ENCODE assay signal across 1 cellular context in the genomic region with DNA sequence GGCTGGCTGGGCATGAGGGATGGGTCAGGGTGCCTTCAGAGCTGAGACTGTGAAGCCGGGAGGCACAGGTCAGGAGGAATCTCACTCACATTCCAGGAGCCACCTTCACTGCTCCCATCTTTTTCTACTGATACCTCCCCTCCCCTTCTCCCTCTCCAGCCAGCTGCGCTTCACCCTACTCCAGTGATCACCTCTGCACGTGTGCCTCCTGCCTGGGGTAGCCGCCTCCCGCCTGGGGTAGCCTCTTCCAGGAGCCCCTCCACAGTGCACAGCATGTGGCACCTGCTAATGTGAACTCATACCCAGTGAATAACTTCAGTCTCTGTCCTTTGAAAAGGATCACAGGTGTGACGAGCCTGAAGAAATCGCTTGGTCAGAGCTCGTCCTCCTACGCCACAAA.
TF ChIP-seq lines count a peak whose summit lies in the region.

No MANE protein-coding gene starts in this region.

TF ChIP-seq in H1, 55 proteins besides CTCF, POLR2A, EP300 and RAD21 (continued from another document):
- TF ChIP-seq, protein P1, sequence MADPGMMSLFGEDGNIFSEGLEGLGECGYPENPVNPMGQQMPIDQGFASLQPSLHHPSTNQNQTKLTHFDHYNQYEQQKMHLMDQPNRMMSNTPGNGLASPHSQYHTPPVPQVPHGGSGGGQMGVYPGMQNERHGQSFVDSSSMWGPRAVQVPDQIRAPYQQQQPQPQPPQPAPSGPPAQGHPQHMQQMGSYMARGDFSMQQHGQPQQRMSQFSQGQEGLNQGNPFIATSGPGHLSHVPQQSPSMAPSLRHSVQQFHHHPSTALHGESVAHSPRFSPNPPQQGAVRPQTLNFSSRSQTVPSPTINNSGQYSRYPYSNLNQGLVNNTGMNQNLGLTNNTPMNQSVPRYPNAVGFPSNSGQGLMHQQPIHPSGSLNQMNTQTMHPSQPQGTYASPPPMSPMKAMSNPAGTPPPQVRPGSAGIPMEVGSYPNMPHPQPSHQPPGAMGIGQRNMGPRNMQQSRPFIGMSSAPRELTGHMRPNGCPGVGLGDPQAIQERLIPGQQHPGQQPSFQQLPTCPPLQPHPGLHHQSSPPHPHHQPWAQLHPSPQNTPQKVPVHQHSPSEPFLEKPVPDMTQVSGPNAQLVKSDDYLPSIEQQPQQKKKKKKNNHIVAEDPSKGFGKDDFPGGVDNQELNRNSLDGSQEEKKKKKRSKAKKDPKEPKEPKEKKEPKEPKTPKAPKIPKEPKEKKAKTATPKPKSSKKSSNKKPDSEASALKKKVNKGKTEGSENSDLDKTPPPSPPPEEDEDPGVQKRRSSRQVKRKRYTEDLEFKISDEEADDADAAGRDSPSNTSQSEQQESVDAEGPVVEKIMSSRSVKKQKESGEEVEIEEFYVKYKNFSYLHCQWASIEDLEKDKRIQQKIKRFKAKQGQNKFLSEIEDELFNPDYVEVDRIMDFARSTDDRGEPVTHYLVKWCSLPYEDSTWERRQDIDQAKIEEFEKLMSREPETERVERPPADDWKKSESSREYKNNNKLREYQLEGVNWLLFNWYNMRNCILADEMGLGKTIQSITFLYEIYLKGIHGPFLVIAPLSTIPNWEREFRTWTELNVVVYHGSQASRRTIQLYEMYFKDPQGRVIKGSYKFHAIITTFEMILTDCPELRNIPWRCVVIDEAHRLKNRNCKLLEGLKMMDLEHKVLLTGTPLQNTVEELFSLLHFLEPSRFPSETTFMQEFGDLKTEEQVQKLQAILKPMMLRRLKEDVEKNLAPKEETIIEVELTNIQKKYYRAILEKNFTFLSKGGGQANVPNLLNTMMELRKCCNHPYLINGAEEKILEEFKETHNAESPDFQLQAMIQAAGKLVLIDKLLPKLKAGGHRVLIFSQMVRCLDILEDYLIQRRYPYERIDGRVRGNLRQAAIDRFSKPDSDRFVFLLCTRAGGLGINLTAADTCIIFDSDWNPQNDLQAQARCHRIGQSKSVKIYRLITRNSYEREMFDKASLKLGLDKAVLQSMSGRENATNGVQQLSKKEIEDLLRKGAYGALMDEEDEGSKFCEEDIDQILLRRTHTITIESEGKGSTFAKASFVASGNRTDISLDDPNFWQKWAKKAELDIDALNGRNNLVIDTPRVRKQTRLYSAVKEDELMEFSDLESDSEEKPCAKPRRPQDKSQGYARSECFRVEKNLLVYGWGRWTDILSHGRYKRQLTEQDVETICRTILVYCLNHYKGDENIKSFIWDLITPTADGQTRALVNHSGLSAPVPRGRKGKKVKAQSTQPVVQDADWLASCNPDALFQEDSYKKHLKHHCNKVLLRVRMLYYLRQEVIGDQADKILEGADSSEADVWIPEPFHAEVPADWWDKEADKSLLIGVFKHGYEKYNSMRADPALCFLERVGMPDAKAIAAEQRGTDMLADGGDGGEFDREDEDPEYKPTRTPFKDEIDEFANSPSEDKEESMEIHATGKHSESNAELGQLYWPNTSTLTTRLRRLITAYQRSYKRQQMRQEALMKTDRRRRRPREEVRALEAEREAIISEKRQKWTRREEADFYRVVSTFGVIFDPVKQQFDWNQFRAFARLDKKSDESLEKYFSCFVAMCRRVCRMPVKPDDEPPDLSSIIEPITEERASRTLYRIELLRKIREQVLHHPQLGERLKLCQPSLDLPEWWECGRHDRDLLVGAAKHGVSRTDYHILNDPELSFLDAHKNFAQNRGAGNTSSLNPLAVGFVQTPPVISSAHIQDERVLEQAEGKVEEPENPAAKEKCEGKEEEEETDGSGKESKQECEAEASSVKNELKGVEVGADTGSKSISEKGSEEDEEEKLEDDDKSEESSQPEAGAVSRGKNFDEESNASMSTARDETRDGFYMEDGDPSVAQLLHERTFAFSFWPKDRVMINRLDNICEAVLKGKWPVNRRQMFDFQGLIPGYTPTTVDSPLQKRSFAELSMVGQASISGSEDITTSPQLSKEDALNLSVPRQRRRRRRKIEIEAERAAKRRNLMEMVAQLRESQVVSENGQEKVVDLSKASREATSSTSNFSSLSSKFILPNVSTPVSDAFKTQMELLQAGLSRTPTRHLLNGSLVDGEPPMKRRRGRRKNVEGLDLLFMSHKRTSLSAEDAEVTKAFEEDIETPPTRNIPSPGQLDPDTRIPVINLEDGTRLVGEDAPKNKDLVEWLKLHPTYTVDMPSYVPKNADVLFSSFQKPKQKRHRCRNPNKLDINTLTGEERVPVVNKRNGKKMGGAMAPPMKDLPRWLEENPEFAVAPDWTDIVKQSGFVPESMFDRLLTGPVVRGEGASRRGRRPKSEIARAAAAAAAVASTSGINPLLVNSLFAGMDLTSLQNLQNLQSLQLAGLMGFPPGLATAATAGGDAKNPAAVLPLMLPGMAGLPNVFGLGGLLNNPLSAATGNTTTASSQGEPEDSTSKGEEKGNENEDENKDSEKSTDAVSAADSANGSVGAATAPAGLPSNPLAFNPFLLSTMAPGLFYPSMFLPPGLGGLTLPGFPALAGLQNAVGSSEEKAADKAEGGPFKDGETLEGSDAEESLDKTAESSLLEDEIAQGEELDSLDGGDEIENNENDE (IDR thresholded peaks at IDR 0.05; ENCODE audit: insufficient replicate concordance, low read length) = no peak
- TF ChIP-seq TEAD4 (IDR thresholded peaks at IDR 0.05; ENCODE audit: low read depth, low read length) (peak; percentile 93), RBBP5 (IDR thresholded peaks at IDR 0.05; ENCODE audit: borderline replicate concordance, low read depth, low read length) (no peak), SRF (IDR thresholded peaks at IDR 0.05; ENCODE audit: low read depth, low read length) (no peak), EZH2 (IDR thresholded peaks at IDR 0.05; ENCODE audit: low read depth, low read length, severe bottlenecking) (no peak), POLR2AphosphoS5 (IDR thresholded peaks at IDR 0.05; ENCODE audit: low read depth, low read length) (no peak), MAFK (IDR thresholded peaks at IDR 0.05; ENCODE audit: low read depth, low read length) (peak; percentile 38; the same call in 1 of the 2 replicates), E2F6 (IDR thresholded peaks at IDR 0.05) (peak; percentile 14; the same call in 1 of the 2 replicates), MAX (IDR thresholded peaks at IDR 0.05) (peak; percentile 67), BACH1 (IDR thresholded peaks at IDR 0.05; ENCODE audit: low read length) (0 out of 2 replicates have a peak, but pooled peaks have one; percentile 23), TAF1 (IDR thresholded peaks at IDR 0.05; ENCODE audit: low read depth, low read length) (0 out of 2 replicates have a peak, but pooled peaks have one; percentile 42), SUZ12 (IDR thresholded peaks at IDR 0.05; ENCODE audit: low read length) (no peak), RXRA (IDR thresholded peaks at IDR 0.05; ENCODE audit: insufficient read depth, low read depth, low read length) (no peak), BRCA1 (IDR thresholded peaks at IDR 0.05; ENCODE audit: low read depth, low read length) (no peak), YY1 (IDR thresholded peaks at IDR 0.05; ENCODE audit: low read depth, low read length) (0 out of 2 replicates have a peak, but pooled peaks have one; percentile 11), EGR1 (IDR thresholded peaks at IDR 0.05; ENCODE audit: borderline replicate concordance, low read depth, low read length) (no peak), FOSL1 (IDR thresholded peaks at IDR 0.05; ENCODE audit: insufficient read depth, low read depth, low read length) (no peak), CEBPB (IDR thresholded peaks at IDR 0.05; ENCODE audit: low read depth, low read length) (no peak)
- TF ChIP-seq, protein P2, sequence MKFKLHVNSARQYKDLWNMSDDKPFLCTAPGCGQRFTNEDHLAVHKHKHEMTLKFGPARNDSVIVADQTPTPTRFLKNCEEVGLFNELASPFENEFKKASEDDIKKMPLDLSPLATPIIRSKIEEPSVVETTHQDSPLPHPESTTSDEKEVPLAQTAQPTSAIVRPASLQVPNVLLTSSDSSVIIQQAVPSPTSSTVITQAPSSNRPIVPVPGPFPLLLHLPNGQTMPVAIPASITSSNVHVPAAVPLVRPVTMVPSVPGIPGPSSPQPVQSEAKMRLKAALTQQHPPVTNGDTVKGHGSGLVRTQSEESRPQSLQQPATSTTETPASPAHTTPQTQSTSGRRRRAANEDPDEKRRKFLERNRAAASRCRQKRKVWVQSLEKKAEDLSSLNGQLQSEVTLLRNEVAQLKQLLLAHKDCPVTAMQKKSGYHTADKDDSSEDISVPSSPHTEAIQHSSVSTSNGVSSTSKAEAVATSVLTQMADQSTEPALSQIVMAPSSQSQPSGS (IDR thresholded peaks at IDR 0.05; ENCODE audit: low read length) = no peak
